ENCODE assay signal across 9 cellular contexts in genomic region chr2:157444643-157445040, GRCh38. TPM values are rescaled to one million over a fixed set of nuclear protein-coding genes. Genes with fewer than 3 reads are reported as not detected.
A peak's percentile ranks its signal among the peaks of the same experiment; 100 is the strongest.
DNase-seq lines count a peak whose midpoint lies in the region; ATAC-seq and TF ChIP-seq lines count a peak whose summit lies in the region.
"Had no signal": no experiment of that assay in that cellular context is flagged by ENCODE, and none has a peak within 500 bp of the region (broad histone marks: within the 10 kb centered on the region; RNA-seq: fewer than 3 reads in every experiment).

No MANE protein-coding gene starts in this region.

- no peak overlapping the region for H4K8ac ChIP-seq in mesenchymal stem cell (ENCODE audit: low read length)

- H3K9ac ChIP-seq in mesenchymal stem cell (ENCODE audit: low read length) = no peak overlapping the region

- no peak overlapping the region for H2BK120ac ChIP-seq in mesenchymal stem cell (ENCODE audit: low read depth, low read length)

- H3K27ac ChIP-seq in neutrophil (peak overlapping the region; percentile 99), mesenchymal stem cell (ENCODE audit: low read length, poor library complexity, severe bottlenecking) (no peak overlapping the region)

- H3K4me3 Mint-ChIP-seq in T-cell = peak overlapping the region; percentile 92 to 97 (median 96)

- H3K79me1 ChIP-seq in mesenchymal stem cell (replicated peaks; ENCODE audit: low read length, poor library complexity, severe bottlenecking) = no peaks in the 10 kb centered on the region

- CTCF ChIA-PET in T-cell (lab: Charles Lee) = interaction anchor here in 1 of 2 donors (0.7 to 1.5 kb wide), 3 partner anchors 11 to 48 kb away, joined by 3 to 8 read pairs (median 5); no protein-coding TSS in a partner anchor

- no peaks in the 10 kb centered on the region for H3K27me3 ChIP-seq in neutrophil
- no peaks in the 10 kb centered on the region for H3K27me3 ChIP-seq in mesenchymal stem cell (ENCODE audit: control insufficient read depth in 1 of 2, insufficient read depth in 1 of 2, low read length in 2 of 2)

- H4K91ac ChIP-seq in mesenchymal stem cell (ENCODE audit: low read length) = no peak overlapping the region

- H3K36me3 ChIP-seq in neutrophil (peaks cover 13% of the 10 kb centered on the region), mesenchymal stem cell (ENCODE audit: control insufficient read depth in 1 of 2, insufficient read depth in 2 of 2, low read depth in 1 of 2, low read length in 2 of 2) (no peaks in the 10 kb centered on the region)

- no peak overlapping the region for H3K18ac ChIP-seq in mesenchymal stem cell (ENCODE audit: low read depth in 1 of 2, low read length in 2 of 2)

- H2AK5ac ChIP-seq in mesenchymal stem cell (ENCODE audit: low read length, severe bottlenecking) = no peak overlapping the region

- no peak overlapping the region for H3K4ac ChIP-seq in mesenchymal stem cell (ENCODE audit: low read depth in 1 of 2, low read length in 2 of 2)

- no peak for TF ChIP-seq CTCF in neutrophil (IDR thresholded peaks at IDR 0.05)

- H2BK15ac ChIP-seq in mesenchymal stem cell (ENCODE audit: low read depth, poor library complexity, severe bottlenecking) = no peak overlapping the region

- no peak overlapping the region for H3K14ac ChIP-seq in mesenchymal stem cell (ENCODE audit: low read length in 2 of 2)

- peak; percentile 33 for ATAC-seq in GM18511 (IDR thresholded peaks at IDR 0.05; ENCODE audit: unreplicated experiment)
- ATAC-seq in GM21529 (IDR thresholded peaks at IDR 0.05; ENCODE audit: unreplicated experiment) = peak; percentile 30
- ATAC-seq in T-cell (replicated peaks in 1 of 4) = no peak

- H3K27ac Mint-ChIP-seq in T-cell = peak overlapping the region; percentile 97 to 99

- peaks cover 31 to 43% of the 10 kb centered on the region in 2 experiments for H3K4me1 ChIP-seq in neutrophil (ENCODE audit: control insufficient read depth in 1 of 2, insufficient read depth in 1 of 2, low read depth in 1 of 2, low read length in 1 of 2)
- H3K4me1 ChIP-seq in mesenchymal stem cell (ENCODE audit: control insufficient read depth, insufficient read depth, low read depth, low read length) = peaks cover 3% of the 10 kb centered on the region

- H2AFZ ChIP-seq in mesenchymal stem cell (ENCODE audit: low read depth, low read length) = no peak overlapping the region

- peak overlapping the region in 1 of 2 experiments; percentile 67 for H2BK12ac ChIP-seq in mesenchymal stem cell (ENCODE audit: low read length in 2 of 2)

- peaks cover 39% of the 10 kb centered on the region for H3K36me3 Mint-ChIP-seq in T-cell

- no peaks in the 10 kb centered on the region for H3K27me3 Mint-ChIP-seq in T-cell

- H3K9me3 Mint-ChIP-seq in T-cell = no peaks in the 10 kb centered on the region

- H3K4me1 Mint-ChIP-seq in T-cell = peaks cover 46 to 68% (median 50%) of the 10 kb centered on the region in 3 donors

- H3K4me2 ChIP-seq in mesenchymal stem cell (ENCODE audit: low read length, poor library complexity, severe bottlenecking) = no peak overlapping the region

- DNase-seq in T-cell (no peak), NCI-H748 (lab: John Stamatoyannopoulos, UW; ENCODE audit: unreplicated experiment) (no peak), mesenchymal stem cell (no peak), HuH-7.5 (ENCODE audit: low spot score) (no peak), cortex of kidney (lab: John Stamatoyannopoulos, UW) (no peak)
- DNase-seq: kidney glomerular epithelial cell had no signal

- 97% methylated on average over 3 of the region's 3 CpGs for WGBS in mesenchymal stem cell

- H3K4me3 ChIP-seq in neutrophil (ENCODE audit: low read depth in 1 of 2, low read length in 1 of 2) (peak overlapping the region; percentile 75 to 83), mesenchymal stem cell (ENCODE audit: insufficient read depth in 1 of 2, low read depth in 1 of 2, low read length in 2 of 2) (no peak overlapping the region)

- H3K9me3 ChIP-seq in neutrophil (no peaks in the 10 kb centered on the region), mesenchymal stem cell (ENCODE audit: control insufficient read depth, low read length) (no peaks in the 10 kb centered on the region)

- POLR2A ChIA-PET in T-cell (lab: Charles Lee) = interaction anchor here (0.5 to 2.5 kb wide), 14 partner anchors 11 to 118 kb away, joined by 3 to 22 read pairs (median 6); no protein-coding TSS in a partner anchor

- no peak overlapping the region for H3K23ac ChIP-seq in mesenchymal stem cell (ENCODE audit: low read length in 2 of 2)

- H2BK5ac ChIP-seq in mesenchymal stem cell (ENCODE audit: low read depth, low read length, poor library complexity, severe bottlenecking) = no peak overlapping the region

RNA-seq across cellular contexts. Expression of gene CYTIP, which starts 0.8 kb away (rescaled TPM):
- total RNA-seq in T-cell = 100 to 1,000 TPM; 264 to 465 (median 273) TPM
- polyA plus RNA-seq in mesenchymal stem cell (2013, experiment 1 of 2) = 0.36 TPM
- 0.32 TPM for polyA plus RNA-seq in mesenchymal stem cell (2013, experiment 2 of 2)

Comparison
In these comparisons a context has a peak if more than half of its experiments do, and no peak if none do; other contexts are left out.
1. ATAC-seq: peak in GM18511 (single experiment) and GM21529 (single experiment); none in T-cell (0 of 4).
2. H3K4me3 ChIP-seq: peak in neutrophil (2 of 2); none in mesenchymal stem cell (0 of 2).